18 cellular contexts compared by ENCODE assay signal in genomic region chr15:95262866-95263564, GRCh38.
DNase-seq lines count a peak whose midpoint lies in the region; TF ChIP-seq lines count a peak whose summit lies in the region.
"Had no signal": no experiment of that assay in that cellular context is flagged by ENCODE, and none has a peak within 500 bp of the region (broad histone marks: within the 10 kb centered on the region; RNA-seq: fewer than 3 reads in every experiment).

No MANE protein-coding gene starts in this region.

- H3K79me2 ChIP-seq in ACC112 (ENCODE audit: control insufficient read depth, insufficient read depth, low read length, unreplicated experiment): no peaks in the 10 kb centered on the region
- H3K79me2 ChIP-seq: hepatocyte had no signal

- H3K27me3 Mint-ChIP-seq in chondrocyte (ENCODE audit: low read depth) (no peaks in the 10 kb centered on the region), mesothelial cell of epicardium (ENCODE audit: low read depth) (no peaks in the 10 kb centered on the region)

- peak; percentile 63 for DNase-seq in LHCN-M2 (ENCODE audit: low read depth)
- no peak for DNase-seq in chondrocyte (ENCODE audit: low spot score)
- DNase-seq in mesothelial cell of epicardium (ENCODE audit: low spot score in 2 of 2, unreplicated experiment in 2 of 2): no peak
- no peak for DNase-seq in H7
- DNase-seq in NCI-H524 (lab: John Stamatoyannopoulos, UW): no peak
- DNase-seq in NCI-H2081 (lab: John Stamatoyannopoulos, UW): no peak
- DNase-seq in cortex of kidney (lab: John Stamatoyannopoulos, UW): no peak
- DNase-seq: activated CD8-positive, alpha-beta T cell treated with anti-CD3 and anti-CD28 coated beads for 36 hours; activated effector memory CD4-positive, alpha-beta T cell treated with Interleukin-2 at 50 U/mL for 16 hours; Karpas-422; NCI-H2081 treated with DMSO at 0.1 percent for 48 hours; NK-92 treated with Interleukin-12 subunit alpha and Interleukin-12 subunit beta, amount 100 ng/mL, for 24 hours; SHP77; stomach had no signal

- H2AFZ ChIP-seq in ACC112 (ENCODE audit: low read length, unreplicated experiment): peak overlapping the region; percentile 73
- H2AFZ ChIP-seq: GM23338, hepatocyte had no signal

- H3K4me1 ChIP-seq in ACC112 (ENCODE audit: control insufficient read depth, insufficient read depth, low read length, unreplicated experiment): peaks cover 47% of the 10 kb centered on the region

- H3K4me3 ChIP-seq in ACC112 (ENCODE audit: low read depth, low read length) (peak overlapping the region; percentile 57), H7 (ENCODE audit: insufficient read depth, low read depth, low read length) (no peak overlapping the region)
- H3K4me3 ChIP-seq: cardiac muscle cell, GM23338, hepatocyte, stomach had no signal

- H3K27ac ChIP-seq in ACC112 (ENCODE audit: low read depth, low read length): peak overlapping the region; percentile 78
- H3K27ac ChIP-seq: cardiac muscle cell, hepatocyte had no signal

- H3K4me3 Mint-ChIP-seq in chondrocyte (ENCODE audit: unreplicated experiment): peak overlapping the region; percentile 6
- no peak overlapping the region for H3K4me3 Mint-ChIP-seq in mesothelial cell of epicardium
- H3K4me3 Mint-ChIP-seq: activated CD8-positive, alpha-beta T cell treated with anti-CD3 and anti-CD28 coated beads for 36 hours; GM23338 had no signal

- H3K4me1 Mint-ChIP-seq in chondrocyte (ENCODE audit: low read depth) (peaks cover 94% of the 10 kb centered on the region), mesothelial cell of epicardium (peaks cover 54% of the 10 kb centered on the region)

- H3K36me3 ChIP-seq in ACC112 (ENCODE audit: insufficient read depth, low read length) (no peaks in the 10 kb centered on the region), H7 (replicated peaks; ENCODE audit: control insufficient read depth, insufficient read depth, low read length) (no peaks in the 10 kb centered on the region)
- H3K36me3 ChIP-seq: cardiac muscle cell, stomach had no signal

- no peaks in the 10 kb centered on the region for H3K36me3 Mint-ChIP-seq in chondrocyte (ENCODE audit: low read depth)
- H3K36me3 Mint-ChIP-seq in mesothelial cell of epicardium: no peaks in the 10 kb centered on the region

- H3K27me3 ChIP-seq in ACC112 (ENCODE audit: insufficient read depth, low read length): no peaks in the 10 kb centered on the region
- no peaks in the 10 kb centered on the region for H3K27me3 ChIP-seq in H7 (ENCODE audit: control insufficient read depth, insufficient read depth, low read length)
- H3K27me3 ChIP-seq: cardiac muscle cell, hepatocyte, stomach had no signal

- H3K27ac Mint-ChIP-seq in chondrocyte (ENCODE audit: unreplicated experiment) (peak overlapping the region; percentile 75), mesothelial cell of epicardium (peak overlapping the region; percentile 49)
- H3K27ac Mint-ChIP-seq: activated CD8-positive, alpha-beta T cell treated with anti-CD3 and anti-CD28 coated beads for 36 hours; GM23338 had no signal

- TF ChIP-seq CTCF in chondrocyte (IDR thresholded peaks at IDR 0.05) (no peak), mesothelial cell of epicardium (IDR thresholded peaks at IDR 0.05; ENCODE audit: unreplicated experiment) (no peak)

- H3K9me3 Mint-ChIP-seq in chondrocyte (ENCODE audit: low read depth): no peaks in the 10 kb centered on the region
- H3K9me3 Mint-ChIP-seq in mesothelial cell of epicardium: no peaks in the 10 kb centered on the region
- H3K9me3 Mint-ChIP-seq: activated CD8-positive, alpha-beta T cell treated with anti-CD3 and anti-CD28 coated beads for 36 hours; GM23338 had no signal
